ENCODE assay signal across 9 cellular contexts in genomic region chr19:19554074-19555023, GRCh38. TPM values are rescaled to one million over a fixed set of nuclear protein-coding genes. Genes with fewer than 3 reads are reported as not detected.
A peak's percentile ranks its signal among the peaks of the same experiment; 100 is the strongest.
DNase-seq lines count a peak whose midpoint lies in the region; ATAC-seq and TF ChIP-seq lines count a peak whose summit lies in the region.
"Had no signal": no experiment of that assay in that cellular context is flagged by ENCODE, and none has a peak within 500 bp of the region (broad histone marks: within the 10 kb centered on the region; RNA-seq: fewer than 3 reads in every experiment).

No MANE protein-coding gene starts in this region.

- 61 to 70% (median 66%) methylated on average over 34 of the region's 34 CpGs for WGBS in heart left ventricle, 4 donors

- no peak overlapping the region for H3K4me3 ChIP-seq in heart left ventricle
- H3K4me3 ChIP-seq: BLaER1 treated with 17β-estradiol and CSF1 and Interleukin-3, amounts not matched to agents 10 nM and 100 nM had no signal

- peak; percentile 58 to 88 (median 72) for TF ChIP-seq CTCF in heart left ventricle (IDR thresholded peaks at IDR 0.05)

- peaks cover 0 to 9% (median 0%) of the 10 kb centered on the region in 12 donors for H3K4me1 ChIP-seq in heart left ventricle

- ATAC-seq in heart left ventricle (peak in 3 of 4 donors; percentile 48 to 63 (median 48)), GM19463 (IDR thresholded peaks at IDR 0.05; ENCODE audit: unreplicated experiment) (no peak), HG02642 (IDR thresholded peaks at IDR 0.05; ENCODE audit: poor library complexity, unreplicated experiment) (no peak)

- intact Hi-C loops in heart left ventricle (cut with DNase I), result loop anchor here in 2 of 10 donors (1.0 to 5.0 kb wide), 3 partner anchors 22 to 88 kb away; partner anchors contain the start of gene GMIP (in 1 of the 2)

- H3K9me3 ChIP-seq in heart left ventricle, result no peaks in the 10 kb centered on the region
- H3K9me3 ChIP-seq: BLaER1 treated with 17β-estradiol and CSF1 and Interleukin-3, amounts not matched to agents 10 nM and 100 nM had no signal

- H3K27me3 ChIP-seq in heart left ventricle, result peaks cover 0 to 18% (median 0%) of the 10 kb centered on the region in 9 donors
- H3K27me3 ChIP-seq: BLaER1 treated with 17β-estradiol and CSF1 and Interleukin-3, amounts not matched to agents 10 nM and 100 nM had no signal

- DNase-seq in NCI-H1105 treated with DMSO at 0.1 percent for 48 hours (lab: John Stamatoyannopoulos, UW) (peak; percentile 6), NCI-H1105 (lab: John Stamatoyannopoulos, UW) (no peak), RKO (ENCODE audit: low spot score) (peak; percentile 60), heart left ventricle (peak in 2 of 5 donors; percentile 51 to 58)
- peak; percentile 43 for DNase-seq in activated gamma-delta T cell treated with anti-CD3 and anti-CD28 coated beads, Interleukin-2, amount 50 U/mL, for 16 hours (ENCODE audit: low read depth)
- DNase-seq in stimulated activated CD4-positive, alpha-beta T cell treated with anti-CD3 and anti-CD28 coated beads, Interleukin-15, amount 100 ng/mL, for 24 hours, result peak; percentile 76

- H3K36me3 ChIP-seq in heart left ventricle, result no peaks in the 10 kb centered on the region
- H3K36me3 ChIP-seq: BLaER1 treated with 17β-estradiol and CSF1 and Interleukin-3, amounts not matched to agents 10 nM and 100 nM had no signal

- TF ChIP-seq POLR2A in heart left ventricle (IDR thresholded peaks at IDR 0.05), result no peak

- no peak overlapping the region for H3K27ac ChIP-seq in heart left ventricle
- H3K27ac ChIP-seq: BLaER1 treated with 17β-estradiol and CSF1 and Interleukin-3, amounts not matched to agents 10 nM and 100 nM had no signal

RNA-seq across cellular contexts. Expression of gene CILP2, which starts 16.3 kb away (rescaled TPM):
- total RNA-seq in heart left ventricle, result under 1 TPM in 7 of 9 donors, not detected in 2; 0.07 to 0.61 (median 0.22) TPM
- polyA plus RNA-seq in heart left ventricle, result under 1 TPM; 0.08 to 0.24 TPM

RNA-seq across cellular contexts. Expression of gene YJEFN3, which starts 25.6 kb away (rescaled TPM):
- 1 to 10 TPM in 8 of 9 donors, not detected in 1; 1.2 to 5.4 (median 2.3) TPM for total RNA-seq in heart left ventricle
- polyA plus RNA-seq in heart left ventricle, result 1 to 10 TPM; 3.6 to 5.3 TPM

RNA-seq across cellular contexts. Expression of gene NDUFA13, which starts 38.3 kb away (rescaled TPM):
- 1,000 to 10,000 TPM in 3 of 9 donors, 100 to 1,000 TPM in 6; 101 to 1,154 (median 960) TPM for total RNA-seq in heart left ventricle
- polyA plus RNA-seq in heart left ventricle, result 1,000 to 10,000 TPM in 1 of 2 donors, 100 to 1,000 TPM in 1; 856 to 1,476 TPM

RNA-seq across cellular contexts. Expression of gene TSSK6, which starts 39.0 kb away (rescaled TPM):
- 1 to 10 TPM in 1 of 9 donors, under 1 TPM in 8; 0.28 to 1.0 (median 0.54) TPM for total RNA-seq in heart left ventricle
- polyA plus RNA-seq in heart left ventricle, result under 1 TPM; 0.57 to 0.61 TPM

Comparison
In these comparisons a context has a peak if more than half of its experiments do, and no peak if none do; other contexts are left out.
1. ATAC-seq: peak in heart left ventricle (3 of 4); none in GM19463 (single experiment) and HG02642 (single experiment).